ENCODE assay signal across 16 cellular contexts in genomic region chr15:44207643-44208042, GRCh38. TPM values are rescaled to one million over a fixed set of nuclear protein-coding genes. Genes with fewer than 3 reads are reported as not detected.
DNase-seq lines count a peak whose midpoint lies in the region; ATAC-seq and TF ChIP-seq lines count a peak whose summit lies in the region.
"Had no signal": no experiment of that assay in that cellular context is flagged by ENCODE, and none has a peak within 500 bp of the region (broad histone marks: within the 10 kb centered on the region; RNA-seq: fewer than 3 reads in every experiment).

No MANE protein-coding gene starts in this region.

- no peak for TF ChIP-seq CTCF in epithelial cell of esophagus (IDR thresholded peaks at IDR 0.05; ENCODE audit: insufficient read depth, low read depth, low read length, missing control alignments)

- no peak overlapping the region for H3K4me3 ChIP-seq in epithelial cell of esophagus (ENCODE audit: low read length)
- H3K4me3 ChIP-seq: gastrocnemius medialis, sigmoid colon had no signal

- DNase-seq in GM03348 (ENCODE audit: low spot score) (peak; percentile 70), RKO (ENCODE audit: low spot score) (peak; percentile 70), epithelial cell of esophagus (ENCODE audit: low read depth) (peak; percentile 59), renal cortical epithelial cell (ENCODE audit: low read depth) (peak; percentile 49), NCI-H1105 (lab: John Stamatoyannopoulos, UW) (no peak), NCI-H1436 (lab: John Stamatoyannopoulos, UW) (no peak), medulla oblongata (ENCODE audit: extremely low spot score) (no peak)
- DNase-seq: activated naive CD4-positive, alpha-beta T cell treated with anti-CD3 and anti-CD28 coated beads for 36 hours; gastrocnemius medialis; left cardiac atrium; MV-4-11; natural killer cell; sigmoid colon; substantia nigra had no signal

- no peak for ATAC-seq in GM21367 (IDR thresholded peaks at IDR 0.05; ENCODE audit: unreplicated experiment)
- ATAC-seq: gastrocnemius medialis, natural killer cell had no signal

RNA-seq across cellular contexts. Expression of gene FRMD5, which starts 12.6 kb away (rescaled TPM):
- 4.3 and 4.9 TPM in 2 replicates for total RNA-seq in renal cortical epithelial cell
- total RNA-seq: natural killer cell, NCI-H460 had no signal

Comparison
In these comparisons a context has a peak if more than half of its experiments do, and no peak if none do; other contexts are left out.
1. DNase-seq: peak in GM03348 (single experiment), RKO (single experiment), epithelial cell of esophagus (single experiment) and renal cortical epithelial cell (single experiment); none in NCI-H1105 (single experiment), NCI-H1436 (single experiment) and medulla oblongata (single experiment).